ENCODE assay signal across 1 cellular context in genomic region chr16:88685156-88686061, GRCh38.
TF ChIP-seq lines count a peak whose summit lies in the region.

No MANE protein-coding gene starts in this region.

TF ChIP-seq in HepG2, 621 proteins besides CTCF, POLR2A, EP300 and RAD21 (continued from another document and continues in another):
- peak; percentile 42; the same call in 1 of the 2 replicates for TF ChIP-seq MAX (IDR thresholded peaks at IDR 0.05)
- TF ChIP-seq NFE2 (CRISPR knock-in tag; IDR thresholded peaks at IDR 0.05) = no peak
- TF ChIP-seq ZNF414 (CRISPR knock-in tag; IDR thresholded peaks at IDR 0.05) = 0 out of 2 replicates have a peak, but pooled peaks have one; percentile 37
- no peak for TF ChIP-seq NFE2L1 (CRISPR knock-in tag; IDR thresholded peaks at IDR 0.05; ENCODE audit: borderline replicate concordance)
- TF ChIP-seq MED8 (CRISPR knock-in tag; IDR thresholded peaks at IDR 0.05; ENCODE audit: insufficient replicate concordance) = peak; percentile 14
- TF ChIP-seq ZNF7 (CRISPR knock-in tag; IDR thresholded peaks at IDR 0.05) = no peak
- no peak for TF ChIP-seq TBX3 (IDR thresholded peaks at IDR 0.05; ENCODE audit: borderline replicate concordance)
- TF ChIP-seq SP1 (IDR thresholded peaks at IDR 0.05) = no peak
- no peak for TF ChIP-seq SP1 (CRISPR knock-in tag; IDR thresholded peaks at IDR 0.05)
- no peak for TF ChIP-seq ONECUT2 (CRISPR knock-in tag; IDR thresholded peaks at IDR 0.05)
- TF ChIP-seq THYN1 (CRISPR knock-in tag; IDR thresholded peaks at IDR 0.05; ENCODE audit: borderline replicate concordance, low read depth) = no peak
- no peak for TF ChIP-seq ETV6 (CRISPR knock-in tag; conservative IDR thresholded peaks at IDR 0.05)
- no peak for TF ChIP-seq ZNF232 (CRISPR knock-in tag; IDR thresholded peaks at IDR 0.05; ENCODE audit: borderline replicate concordance)
- no peak for TF ChIP-seq AKNA (CRISPR knock-in tag; IDR thresholded peaks at IDR 0.05; ENCODE audit: borderline replicate concordance)
- no peak for TF ChIP-seq ZNF562 (CRISPR knock-in tag; IDR thresholded peaks at IDR 0.05; ENCODE audit: borderline replicate concordance)
- no peak for TF ChIP-seq MAFG (CRISPR knock-in tag; IDR thresholded peaks at IDR 0.05)
- no peak for TF ChIP-seq ZHX1 (CRISPR knock-in tag; IDR thresholded peaks at IDR 0.05; ENCODE audit: low read depth)
- TF ChIP-seq ZNF713 (CRISPR knock-in tag; IDR thresholded peaks at IDR 0.05) = no peak
- TF ChIP-seq TMF1 (CRISPR knock-in tag; IDR thresholded peaks at IDR 0.05; ENCODE audit: low read depth) = no peak
- peak; percentile 77; the same call in 1 of the 2 replicates for TF ChIP-seq ZNF274 (CRISPR knock-in tag; IDR thresholded peaks at IDR 0.05)
- TF ChIP-seq ZBTB40 (IDR thresholded peaks at IDR 0.05) = no peak
- TF ChIP-seq ZBTB40 (CRISPR knock-in tag; IDR thresholded peaks at IDR 0.05) = no peak
- TF ChIP-seq SUZ12 (IDR thresholded peaks at IDR 0.05; ENCODE audit: low read depth, low read length) = no peak
- TF ChIP-seq TEAD3 (CRISPR knock-in tag; optimal IDR thresholded peaks at IDR 0.05; ENCODE audit: borderline replicate concordance) = no peak
- TF ChIP-seq ARID2 (CRISPR knock-in tag; IDR thresholded peaks at IDR 0.05; ENCODE audit: borderline replicate concordance) = 0 out of 2 replicates have a peak, but pooled peaks have one; percentile 35
- TF ChIP-seq YEATS4 (CRISPR knock-in tag; IDR thresholded peaks at IDR 0.05; ENCODE audit: borderline replicate concordance) = no peak
- TF ChIP-seq CREBL2 (CRISPR knock-in tag; IDR thresholded peaks at IDR 0.05; ENCODE audit: borderline replicate concordance) = no peak
- TF ChIP-seq ZBTB10 (CRISPR knock-in tag; IDR thresholded peaks at IDR 0.05; ENCODE audit: borderline replicate concordance) = no peak
- TF ChIP-seq ZNF543 (CRISPR knock-in tag; IDR thresholded peaks at IDR 0.05) = no peak
- TF ChIP-seq ZNF138 (CRISPR knock-in tag; IDR thresholded peaks at IDR 0.05; ENCODE audit: low read depth) = no peak
- 0 out of 2 replicates have a peak, but pooled peaks have one; percentile 61 for TF ChIP-seq HINFP (CRISPR knock-in tag; IDR thresholded peaks at IDR 0.05; ENCODE audit: low read depth)
- no peak for TF ChIP-seq FOSL2 (CRISPR knock-in tag; IDR thresholded peaks at IDR 0.05)
- TF ChIP-seq TFDP1 (CRISPR knock-in tag; IDR thresholded peaks at IDR 0.05; ENCODE audit: borderline replicate concordance) = no peak
- TF ChIP-seq ZNF619 (CRISPR knock-in tag; IDR thresholded peaks at IDR 0.05) = no peak
